8 cellular contexts compared by ENCODE assay signal in genomic region chr1:40979241-40980067, GRCh38. TPM values are rescaled to one million over a fixed set of nuclear protein-coding genes. Genes with fewer than 3 reads are reported as not detected.
A peak's percentile ranks its signal among the peaks of the same experiment; 100 is the strongest.
DNase-seq lines count a peak whose midpoint lies in the region; ATAC-seq, FAIRE-seq and TF ChIP-seq lines count a peak whose summit lies in the region.

TSS of gene CTPS1 (plus strand) at chr1:40979696. CDS start at chr1:40983291, 3,595 bp downstream.

- H3K4me1 ChIP-seq in astrocyte (ENCODE audit: insufficient read depth, low read length): peaks cover 43% of the 10 kb centered on the region

- H2AFZ ChIP-seq in astrocyte (ENCODE audit: low read depth, low read length): peak within 1 kb of the TSS; percentile 98

- peaks cover 47% of the 10 kb centered on the region for H3K4me1 Mint-ChIP-seq in astrocyte (ENCODE audit: low read depth, unreplicated experiment)

- no peak for TF ChIP-seq CTCF in astrocyte (IDR thresholded peaks at IDR 0.05; ENCODE audit: insufficient read depth, low read depth, low read length)

- peak within 1 kb of the TSS; percentile 97 for H3K4me2 ChIP-seq in astrocyte (ENCODE audit: low read length)

- peaks cover 40% of the 10 kb centered on the region for H4K20me1 ChIP-seq in astrocyte (ENCODE audit: insufficient read depth, low read length)

- peaks cover 5% of the 10 kb centered on the region for H3K36me3 Mint-ChIP-seq in astrocyte (ENCODE audit: low read depth, unreplicated experiment)

- peak within 1 kb of the TSS; percentile 93 for H3K4me3 Mint-ChIP-seq in astrocyte (ENCODE audit: unreplicated experiment)

- no peaks in the 10 kb centered on the region for H3K27me3 Mint-ChIP-seq in astrocyte (ENCODE audit: low read depth, unreplicated experiment)

- ATAC-seq in GM18511 (IDR thresholded peaks at IDR 0.05; ENCODE audit: unreplicated experiment) (peak; percentile 86), HG03025 (IDR thresholded peaks at IDR 0.05; ENCODE audit: low FRiP score, unreplicated experiment) (peak; percentile 70)

- peak within 1 kb of the TSS; percentile 80 for H3K27ac Mint-ChIP-seq in astrocyte (ENCODE audit: unreplicated experiment)

- H3K9me3 Mint-ChIP-seq in astrocyte (ENCODE audit: unreplicated experiment): no peaks in the 10 kb centered on the region

- H3K4me3 ChIP-seq in astrocyte (ENCODE audit: insufficient read depth, low read depth, low read length): peak within 1 kb of the TSS; percentile 78

- H3K27ac ChIP-seq in astrocyte (ENCODE audit: low read depth, low read length): peak within 1 kb of the TSS; percentile 92

- H3K36me3 ChIP-seq in astrocyte (ENCODE audit: insufficient read depth, low read length): peaks cover 4% of the 10 kb centered on the region

- no peak for FAIRE-seq in astrocyte (lab: Jason Lieb, UNC)

- DNase-seq in NCI-H2029 treated with DMSO at 0.1 percent for 48 hours (lab: John Stamatoyannopoulos, UW): peak; percentile 100
- peak; percentile 89 for DNase-seq in T-helper 22 cell (ENCODE audit: low read depth)
- peak; percentile 78 for DNase-seq in astrocyte (ENCODE audit: low read depth)
- peak; percentile 98 for DNase-seq in hepatic stellate cell (ENCODE audit: low spot score)
- DNase-seq in renal cortical epithelial cell (ENCODE audit: low read depth): peak; percentile 69
- DNase-seq in cortex of kidney (lab: John Stamatoyannopoulos, UW): no peak

- H3K79me2 ChIP-seq in astrocyte (ENCODE audit: insufficient read depth, low read length): peaks cover 46% of the 10 kb centered on the region

- H3K9me3 ChIP-seq in astrocyte (ENCODE audit: insufficient read depth, low read depth, low read length): no peaks in the 10 kb centered on the region

- no peaks in the 10 kb centered on the region for H3K27me3 ChIP-seq in astrocyte (ENCODE audit: insufficient read depth, low read length)

- H3K9ac ChIP-seq in astrocyte (ENCODE audit: low read length): peak within 1 kb of the TSS; percentile 88

RNA-seq across cellular contexts. Expression of gene CTPS1, which starts in this region (rescaled TPM):
- total RNA-seq in astrocyte (80.4 and 91.4 TPM in 2 replicates), renal cortical epithelial cell (29.5 and 38.2 TPM in 2 replicates)
